In genomic region chr4:111854494-111855087, GRCh38 we compare ENCODE assay signal across 8 cellular contexts.
A peak's percentile ranks its signal among the peaks of the same experiment; 100 is the strongest.
DNase-seq lines count a peak whose midpoint lies in the region; ATAC-seq and TF ChIP-seq lines count a peak whose summit lies in the region.

No MANE protein-coding gene starts in this region.

- no peaks in the 10 kb centered on the region for H3K27me3 ChIP-seq in SU-DHL-6 (ENCODE audit: low read length)
- no peaks in the 10 kb centered on the region for H3K27me3 ChIP-seq in gastroesophageal sphincter

- no peaks in the 10 kb centered on the region for H4K20me1 ChIP-seq in SU-DHL-6 (ENCODE audit: low read depth, low read length)

- no peak overlapping the region for H3K9ac ChIP-seq in SU-DHL-6 (ENCODE audit: low read length)

- peak; percentile 38 for TF ChIP-seq CTCF in SU-DHL-6 (IDR thresholded peaks at IDR 0.05; ENCODE audit: insufficient read depth, low read length, poor library complexity, severe bottlenecking)
- TF ChIP-seq CTCF in gastroesophageal sphincter (IDR thresholded peaks at IDR 0.05) = peak; percentile 46 to 62 (median 60)

- H2AFZ ChIP-seq in SU-DHL-6 (ENCODE audit: low read depth, low read length, severe bottlenecking) = no peak overlapping the region

- H3F3A ChIP-seq in SU-DHL-6 (ENCODE audit: insufficient read depth) = no peaks in the 10 kb centered on the region

- TF ChIP-seq EP300 in gastroesophageal sphincter (IDR thresholded peaks at IDR 0.05) = no peak

- WGBS in gastroesophageal sphincter (ENCODE audit: low coverage in 1 of 2), 2 donors = 0% methylated on average over 1 of the region's 1 CpG

- H3K4me3 ChIP-seq in SU-DHL-6 (ENCODE audit: insufficient read depth, low read length, poor library complexity, severe bottlenecking) = no peak overlapping the region
- H3K4me3 ChIP-seq in gastroesophageal sphincter = no peak overlapping the region

- H3K79me2 ChIP-seq in SU-DHL-6 (ENCODE audit: insufficient read depth, low read length) = no peaks in the 10 kb centered on the region

- H3K9me3 ChIP-seq in SU-DHL-6 (ENCODE audit: insufficient read depth, low read length) (no peaks in the 10 kb centered on the region), gastroesophageal sphincter (peaks cover 0 to 6% (median 0%) of the 10 kb centered on the region in 3 donors)

- ATAC-seq in GM21360 (IDR thresholded peaks at IDR 0.05; ENCODE audit: unreplicated experiment) = peak; percentile 78
- no peak for ATAC-seq in gastroesophageal sphincter
- ATAC-seq in GM19035 (IDR thresholded peaks at IDR 0.05; ENCODE audit: unreplicated experiment) = no peak

- H3K36me3 ChIP-seq in SU-DHL-6 (ENCODE audit: low read length) (no peaks in the 10 kb centered on the region), gastroesophageal sphincter (no peaks in the 10 kb centered on the region)

- DNase-seq in ELR (ENCODE audit: low read depth) (peak; percentile 55), HuH-7.5 (ENCODE audit: low spot score) (peak; percentile 6), stromal cell of bone marrow (ENCODE audit: low read depth) (peak; percentile 9), cerebellar nuclear complex (lab: John Stamatoyannopoulos, UW) (no peak)

- H3K4me2 ChIP-seq in SU-DHL-6 (ENCODE audit: low read depth, low read length, poor library complexity, severe bottlenecking) = no peak overlapping the region

- no peaks in the 10 kb centered on the region for H3K9me2 ChIP-seq in SU-DHL-6 (replicated peaks; ENCODE audit: insufficient read depth, low read length)

- H3K27ac ChIP-seq in SU-DHL-6 (ENCODE audit: low read depth, low read length) = no peak overlapping the region
- H3K27ac ChIP-seq in gastroesophageal sphincter = no peak overlapping the region

- TF ChIP-seq POLR2A in gastroesophageal sphincter (IDR thresholded peaks at IDR 0.05) = no peak

- no peaks in the 10 kb centered on the region for H3K4me1 ChIP-seq in gastroesophageal sphincter

Comparison
In these comparisons a context has a peak if more than half of its experiments do, and no peak if none do; other contexts are left out.
1. DNase-seq: peak in ELR (single experiment), HuH-7.5 (single experiment) and stromal cell of bone marrow (single experiment); none in cerebellar nuclear complex (0 of 2).